Comparison of ENCODE assay signal across 22 cellular contexts in the genomic region with DNA sequence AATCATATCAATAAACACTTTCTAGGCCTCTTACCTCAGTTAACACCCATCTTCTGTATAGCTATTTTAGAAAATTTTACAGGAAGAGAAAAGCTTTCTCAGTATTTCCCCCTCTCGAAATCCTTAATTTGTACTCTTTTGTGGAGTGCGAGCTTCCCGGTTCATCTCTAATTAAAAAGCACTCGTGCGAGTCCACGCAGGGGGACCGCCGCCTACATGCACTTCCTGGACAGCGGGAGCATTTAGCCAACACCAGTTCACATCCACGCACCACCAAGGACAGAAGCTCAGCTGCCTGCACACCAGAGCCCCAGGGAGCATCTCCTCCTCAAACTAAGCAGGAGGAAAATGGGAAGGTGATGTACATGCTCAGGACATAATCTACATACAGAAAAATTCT.
A peak's percentile ranks its signal among the peaks of the same experiment; 100 is the strongest.
DNase-seq lines count a peak whose midpoint lies in the region; ATAC-seq and TF ChIP-seq lines count a peak whose summit lies in the region.
"Had no signal": no experiment of that assay in that cellular context is flagged by ENCODE, and none has a peak within 500 bp of the region (broad histone marks: within the 10 kb centered on the region; RNA-seq: fewer than 3 reads in every experiment).

No MANE protein-coding gene starts in this region.

- no peaks in the 10 kb centered on the region for H3K9me3 Mint-ChIP-seq in CD8-positive, alpha-beta T cell
- H3K9me3 Mint-ChIP-seq in endodermal cell (peaks cover 7% of the 10 kb centered on the region), Calu3 (ENCODE audit: low read depth, unreplicated experiment) (peaks cover 5% of the 10 kb centered on the region)

- H3K4me3 ChIP-seq in CD8-positive, alpha-beta T cell (ENCODE audit: low read depth, low read length), result no peak overlapping the region
- no peak overlapping the region for H3K4me3 ChIP-seq in endodermal cell (ENCODE audit: low read length)
- H3K4me3 ChIP-seq in neuronal stem cell (ENCODE audit: low read length in 2 of 2), result no peak overlapping the region
- H3K4me3 ChIP-seq: SJSA1, thyroid gland had no signal

- TF ChIP-seq CTCF in CD8-positive, alpha-beta T cell (IDR thresholded peaks at IDR 0.05), result no peak
- TF ChIP-seq CTCF in endodermal cell (conservative IDR thresholded peaks at IDR 0.05), result no peak
- no peak for TF ChIP-seq CTCF in Calu3 (IDR thresholded peaks at IDR 0.05; ENCODE audit: unreplicated experiment)

- H3K27me3 Mint-ChIP-seq in CD8-positive, alpha-beta T cell (ENCODE audit: low read depth), result no peaks in the 10 kb centered on the region
- H3K27me3 Mint-ChIP-seq in endodermal cell (ENCODE audit: insufficient read depth) (no peaks in the 10 kb centered on the region), Calu3 (ENCODE audit: unreplicated experiment) (no peaks in the 10 kb centered on the region)

- H3K4ac ChIP-seq in neuronal stem cell (ENCODE audit: low read length), result no peak overlapping the region

- BruUV-seq in Calu3 (replicated peaks; lab: Mats Ljungman, UMichigan), result no TSS peak

- no peaks in the 10 kb centered on the region for H3K27me3 ChIP-seq in CD8-positive, alpha-beta T cell (ENCODE audit: insufficient read depth, low read length)
- no peaks in the 10 kb centered on the region for H3K27me3 ChIP-seq in endodermal cell (ENCODE audit: control insufficient read depth, insufficient read depth, low read length, poor library complexity, severe bottlenecking)
- H3K27me3 ChIP-seq in neuronal stem cell (ENCODE audit: control insufficient read depth in 3 of 3, insufficient read depth in 3 of 3, low read depth in 1 of 3, low read length in 3 of 3), result no peaks in the 10 kb centered on the region
- H3K27me3 ChIP-seq: SJSA1, thyroid gland had no signal

- H3K4me1 Mint-ChIP-seq in CD8-positive, alpha-beta T cell (ENCODE audit: low read depth), result peaks cover 50% of the 10 kb centered on the region
- H3K4me1 Mint-ChIP-seq in endodermal cell (peaks cover 2% of the 10 kb centered on the region), Calu3 (ENCODE audit: low read depth, unreplicated experiment) (no peaks in the 10 kb centered on the region)

- H4K8ac ChIP-seq in neuronal stem cell (ENCODE audit: low read depth, low read length), result no peak overlapping the region

- H2BK12ac ChIP-seq in neuronal stem cell (ENCODE audit: low read length), result no peak overlapping the region

- intact Hi-C loops in CD8-positive, alpha-beta T cell (cut with DNase I, micrococcal nuclease), result no loop called here
- intact Hi-C loops in Calu3 (cut with micrococcal nuclease; ENCODE audit: unreplicated experiment), result no loop called here

- H2AFZ ChIP-seq in neuronal stem cell (ENCODE audit: low read length), result no peak overlapping the region

- CTCF ChIA-PET in CD8-positive, alpha-beta T cell (lab: Charles Lee), result no interaction called here
- CTCF ChIA-PET in Calu3 (lab: Charles Lee), result no interaction called here

- H3K4me2 ChIP-seq in neuronal stem cell (ENCODE audit: insufficient read depth, low read length, poor library complexity, severe bottlenecking), result no peak overlapping the region
- H3K4me2 ChIP-seq: KMS-11 had no signal

- no peak overlapping the region for H3K14ac ChIP-seq in neuronal stem cell (ENCODE audit: low read length)

- peaks cover 24% of the 10 kb centered on the region for H3K4me1 ChIP-seq in CD8-positive, alpha-beta T cell (ENCODE audit: insufficient read depth, low read length)
- H3K4me1 ChIP-seq in endodermal cell (ENCODE audit: control insufficient read depth, insufficient read depth, low read length), result no peaks in the 10 kb centered on the region
- H3K4me1 ChIP-seq in neuronal stem cell (ENCODE audit: control insufficient read depth in 2 of 2, insufficient read depth in 1 of 2, low read depth in 1 of 2, low read length in 2 of 2), result peaks cover 17 to 47% of the 10 kb centered on the region in 2 donors

- H2AK5ac ChIP-seq in neuronal stem cell (ENCODE audit: low read depth, low read length), result no peak overlapping the region

- POLR2A ChIA-PET in CD8-positive, alpha-beta T cell (lab: Charles Lee), result interaction anchor here (1.1 kb wide), 1 partner anchor 40 kb away, joined by 4 read pairs; no protein-coding TSS in a partner anchor

- peaks cover 76% of the 10 kb centered on the region for H3K36me3 Mint-ChIP-seq in CD8-positive, alpha-beta T cell
- peaks cover 16% of the 10 kb centered on the region for H3K36me3 Mint-ChIP-seq in endodermal cell (ENCODE audit: low read depth)
- no peaks in the 10 kb centered on the region for H3K36me3 Mint-ChIP-seq in Calu3 (ENCODE audit: insufficient read depth, unreplicated experiment)

- peaks cover 52% of the 10 kb centered on the region for H3K36me3 ChIP-seq in CD8-positive, alpha-beta T cell (ENCODE audit: insufficient read depth, low read length)
- H3K36me3 ChIP-seq in endodermal cell (ENCODE audit: control insufficient read depth, insufficient read depth, low read length), result no peaks in the 10 kb centered on the region
- H3K36me3 ChIP-seq in neuronal stem cell (replicated peaks in 1 of 2; ENCODE audit: control insufficient read depth in 2 of 2, insufficient read depth in 2 of 2, low read length in 2 of 2), result peaks cover 0 to 39% of the 10 kb centered on the region in 2 donors
- H3K36me3 ChIP-seq: thyroid gland had no signal

- H3K18ac ChIP-seq in neuronal stem cell (ENCODE audit: low read length), result peak overlapping the region; percentile 69

- H3K27ac Mint-ChIP-seq in CD8-positive, alpha-beta T cell, result peak overlapping the region; percentile 50
- H3K27ac Mint-ChIP-seq in endodermal cell (no peak overlapping the region), Calu3 (ENCODE audit: unreplicated experiment) (no peak overlapping the region)

- peak; percentile 14 for DNase-seq in activated CD4-positive, CD25-positive, alpha-beta regulatory T cell treated with anti-CD3 and anti-CD28 coated beads, Interleukin-2, amount 50 U/mL, for 72 hours
- DNase-seq in activated CD4-positive, CD25-positive, alpha-beta regulatory T cell (lab: John Stamatoyannopoulos, UW), result no peak
- no peak for DNase-seq in CD8-positive, alpha-beta T cell
- no peak for DNase-seq in endodermal cell
- no peak for DNase-seq in neuronal stem cell (ENCODE audit: low spot score)
- DNase-seq in Calu3, result no peak
- no peak for DNase-seq in OCI-M2 (lab: John Stamatoyannopoulos, UW; ENCODE audit: unreplicated experiment)
- DNase-seq: activated CD4-positive, alpha-beta T cell treated with anti-CD3 and anti-CD28 coated beads for 4 hours; C1 segment of cervical spinal cord; cerebellar nuclear complex; mesenchymal stem cell; NCI-H1048; NCI-H2081 treated with DMSO at 0.1 percent for 48 hours; NCI-H69; occipital lobe; OCI-M1; stimulated activated CD4-positive, alpha-beta T cell treated with anti-CD3 and anti-CD28 coated beads, Interleukin-4, amount 100 ng/mL, for 24 hours; thyroid gland had no signal

- ATAC-seq in CD8-positive, alpha-beta T cell, result no peak
- ATAC-seq in HG03571 (IDR thresholded peaks at IDR 0.05; ENCODE audit: unreplicated experiment), result no peak

- WGBS in endodermal cell (ENCODE audit: insufficient coverage in 1 of 2, insufficient read length in 1 of 2), 2 experiments, result 76 to 93% methylated on average over 3 to 10 of the region's 10 CpGs
- WGBS in neuronal stem cell (ENCODE audit: extremely low coverage in 2 of 2, insufficient read length in 2 of 2, insufficient replicate concordance in 1 of 2), 2 donors, result no CpG with 5 or more reads among the region's 10 CpGs

- H2BK15ac ChIP-seq in neuronal stem cell (ENCODE audit: low read length), result no peak overlapping the region

- no peak overlapping the region for H3K27ac ChIP-seq in CD8-positive, alpha-beta T cell (ENCODE audit: low read depth, low read length)
- peak overlapping the region; percentile 98 for H3K27ac ChIP-seq in endodermal cell (ENCODE audit: low read depth, low read length)
- H3K27ac ChIP-seq in neuronal stem cell (replicated peaks; ENCODE audit: low read length), result no peak overlapping the region
- H3K27ac ChIP-seq: 22Rv1, KMS-11, SJSA1 had no signal

- H4K91ac ChIP-seq in neuronal stem cell (ENCODE audit: low read depth, low read length, poor library complexity), result no peak overlapping the region

- H3K9me3 ChIP-seq in CD8-positive, alpha-beta T cell (ENCODE audit: low read length), result no peaks in the 10 kb centered on the region
- no peaks in the 10 kb centered on the region for H3K9me3 ChIP-seq in endodermal cell (ENCODE audit: control insufficient read depth, low read length)
- no peaks in the 10 kb centered on the region for H3K9me3 ChIP-seq in neuronal stem cell (replicated peaks in 1 of 2; ENCODE audit: control insufficient read depth in 2 of 2, insufficient read depth in 1 of 2, low read depth in 1 of 2, low read length in 2 of 2)
- H3K9me3 ChIP-seq: SJSA1, thyroid gland had no signal

- H2BK120ac ChIP-seq in neuronal stem cell (ENCODE audit: low read depth, low read length), result no peak overlapping the region

- no peak overlapping the region for H2BK5ac ChIP-seq in neuronal stem cell (ENCODE audit: low read length)

- H3K23ac ChIP-seq in neuronal stem cell (ENCODE audit: low read depth, low read length, poor library complexity), result no peak overlapping the region

- no peak overlapping the region for H3K4me3 Mint-ChIP-seq in CD8-positive, alpha-beta T cell
- H3K4me3 Mint-ChIP-seq in endodermal cell (no peak overlapping the region), Calu3 (ENCODE audit: low read depth, unreplicated experiment) (no peak overlapping the region)

- H3K79me1 ChIP-seq in neuronal stem cell (ENCODE audit: low read depth, low read length), result peaks cover 4% of the 10 kb centered on the region

- no peak overlapping the region for H3K9ac ChIP-seq in endodermal cell (ENCODE audit: extremely low read depth, low read length, poor library complexity, severe bottlenecking)
- H3K9ac ChIP-seq in neuronal stem cell (ENCODE audit: low read depth, low read length, poor library complexity), result no peak overlapping the region
- H3K9ac ChIP-seq: KMS-11 had no signal
